18 cellular contexts compared by ENCODE assay signal in the genomic region with DNA sequence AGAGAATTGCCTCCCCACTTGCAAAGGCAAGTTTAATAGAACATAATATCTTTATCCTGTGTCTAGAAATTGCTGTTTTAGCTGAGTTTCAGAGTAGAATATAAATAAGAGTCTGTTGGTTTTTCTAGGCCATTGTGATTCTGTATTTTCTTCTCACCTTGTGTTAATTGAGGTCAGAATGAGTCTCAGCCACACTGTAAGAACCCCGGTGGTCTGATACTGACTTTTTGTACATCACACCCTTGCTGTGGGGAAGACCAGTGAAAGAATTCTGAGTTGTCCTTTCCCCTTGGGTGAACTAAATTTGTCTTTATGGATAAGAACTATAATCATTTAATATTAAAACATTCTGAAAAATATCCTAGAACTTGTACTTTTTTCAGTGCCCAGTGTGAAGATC. TPM values are rescaled to one million over a fixed set of nuclear protein-coding genes. Genes with fewer than 3 reads are reported as not detected.
A peak's percentile ranks its signal among the peaks of the same experiment; 100 is the strongest.
DNase-seq lines count a peak whose midpoint lies in the region; ATAC-seq and TF ChIP-seq lines count a peak whose summit lies in the region.
"Had no signal": no experiment of that assay in that cellular context is flagged by ENCODE, and none has a peak within 500 bp of the region (broad histone marks: within the 10 kb centered on the region; RNA-seq: fewer than 3 reads in every experiment).

No MANE protein-coding gene starts in this region.

- POLR2A ChIA-PET in IMR-90 (lab: Charles Lee; ENCODE audit: unreplicated experiment) = no interaction called here
- POLR2A ChIA-PET in activated CD4-positive, alpha-beta memory T cell treated with anti-CD3 and anti-CD28 coated beads, Interleukin-2, amount 10 ng/mL, durations not matched to agents 7 days and 5 days (lab: Charles Lee) = no interaction called here

- H2BK15ac ChIP-seq in IMR-90 (ENCODE audit: low read depth, low read length) = no peak overlapping the region; the same call in 2 of the 3 replicates

- H3K9ac ChIP-seq in IMR-90 (ENCODE audit: low read depth, low read length) = no peak overlapping the region

- peaks cover 72% of the 10 kb centered on the region for H4K20me1 ChIP-seq in IMR-90 (ENCODE audit: insufficient read depth, low read length)

- no peak overlapping the region for H3K56ac ChIP-seq in IMR-90 (ENCODE audit: extremely low read depth, insufficient read depth, low read length)

- no peak overlapping the region for H4K91ac ChIP-seq in IMR-90 (ENCODE audit: insufficient read depth, low read depth, low read length)

- TF ChIP-seq RAD21 in IMR-90 (IDR thresholded peaks at IDR 0.05; ENCODE audit: low read length) = no peak

- H3K4me3 Mint-ChIP-seq in activated CD4-positive, alpha-beta memory T cell treated with anti-CD3 and anti-CD28 coated beads, Interleukin-2, amount 10 ng/mL, durations not matched to agents 7 days and 5 days = no peak overlapping the region
- peak overlapping the region; percentile 60 for H3K4me3 Mint-ChIP-seq in natural killer cell treated with Interleukin-12 subunit alpha and Interleukin-12 subunit beta and Interleukin-15 and Interleukin-18, amount 100 ng/mL, for 72 hours
- H3K4me3 Mint-ChIP-seq: type B pancreatic cell had no signal

- no CpG with 5 or more reads among the region's 1 CpG for WGBS in IMR-90 (ENCODE audit: extremely low coverage in 2 of 2, insufficient read length in 1 of 2), 2 experiments

- no peak overlapping the region for H2AK5ac ChIP-seq in IMR-90 (ENCODE audit: low read depth, low read length)

- intact Hi-C loops in IMR-90 (cut with micrococcal nuclease) = loop anchor here (10.0 kb wide), 1 partner anchor 791 kb away; no protein-coding TSS in a partner anchor

- no peak for ATAC-seq in IMR-90 (ENCODE audit: low read depth)
- peak; percentile 54 to 72 for ATAC-seq in natural killer cell treated with Interleukin-12 subunit alpha and Interleukin-12 subunit beta and Interleukin-15 and Interleukin-18, amount 100 ng/mL, for 72 hours
- ATAC-seq in GM21723 (IDR thresholded peaks at IDR 0.05; ENCODE audit: unreplicated experiment) = no peak
- ATAC-seq in HG02610 (IDR thresholded peaks at IDR 0.05; ENCODE audit: unreplicated experiment) = no peak
- ATAC-seq: activated naive CD4-positive, alpha-beta T cell treated with anti-CD3 and anti-CD28 coated beads, Interleukin-2, amount 50 U/mL, for 72 hours; body of pancreas had no signal

- no peak overlapping the region for H2BK5ac ChIP-seq in IMR-90 (ENCODE audit: low read depth, low read length, poor library complexity, severe bottlenecking)

- peaks cover 15% of the 10 kb centered on the region for H3K9me1 ChIP-seq in IMR-90 (ENCODE audit: insufficient read depth, low read length)

- no peak overlapping the region for H3K4me2 ChIP-seq in IMR-90 (ENCODE audit: low read depth, low read length)

- H3K4me1 ChIP-seq in IMR-90 (ENCODE audit: control insufficient read depth, insufficient read depth, low read length) = peaks cover 2% of the 10 kb centered on the region; the same call in 1 of the 2 replicates
- H3K4me1 ChIP-seq: prostate gland had no signal

- H4K5ac ChIP-seq in IMR-90 (ENCODE audit: low read depth, low read length) = no peak overlapping the region

- no peak overlapping the region for H2AFZ ChIP-seq in IMR-90 (replicated peaks; ENCODE audit: low read length, poor library complexity)

- BruUV-seq in IMR-90 (replicated peaks; lab: Mats Ljungman, UMichigan) = no TSS peak

- H2BK20ac ChIP-seq in IMR-90 (ENCODE audit: low read depth, low read length) = no peak overlapping the region

- DNase-seq in IMR-90 = no peak
- DNase-seq in activated CD4-positive, alpha-beta memory T cell treated with anti-CD3 and anti-CD28 coated beads, Interleukin-2, amount 10 ng/mL, durations not matched to agents 7 days and 5 days = no peak
- no peak for DNase-seq in natural killer cell treated with Interleukin-12 subunit alpha and Interleukin-12 subunit beta and Interleukin-15 and Interleukin-18, amount 100 ng/mL, for 72 hours (ENCODE audit: low spot score)
- DNase-seq in GM13976 (ENCODE audit: low spot score) = no peak
- DNase-seq: activated CD4-positive, alpha-beta T cell treated with anti-CD3 and anti-CD28 coated beads for 48 hours; AML-193; body of pancreas; glutamatergic neuron; NCI-H1048; NCI-H510A treated with DMSO at 0.1 percent for 48 hours; stimulated activated CD4-positive, alpha-beta T cell treated with anti-CD3 and anti-CD28 coated beads, Interleukin-1b, Interleukin-23, amount 100 ng/mL, for 48 hours; stomach had no signal

- no peak for TF ChIP-seq POLR2A in IMR-90 (IDR thresholded peaks at IDR 0.05; ENCODE audit: low read depth, low read length)

- H3K79me1 ChIP-seq in IMR-90 (ENCODE audit: low read depth in 1 of 2, low read length in 2 of 2) = peaks cover 17 to 64% of the 10 kb centered on the region in 2 experiments

- peaks cover 88% of the 10 kb centered on the region for H3K4me1 Mint-ChIP-seq in activated CD4-positive, alpha-beta memory T cell treated with anti-CD3 and anti-CD28 coated beads, Interleukin-2, amount 10 ng/mL, durations not matched to agents 7 days and 5 days
- H3K4me1 Mint-ChIP-seq in natural killer cell treated with Interleukin-12 subunit alpha and Interleukin-12 subunit beta and Interleukin-15 and Interleukin-18, amount 100 ng/mL, for 72 hours (ENCODE audit: low read depth in 2 of 2) = peaks cover 74 to 87% of the 10 kb centered on the region in 2 donors

- no peak overlapping the region for H3K14ac ChIP-seq in IMR-90 (replicated peaks; ENCODE audit: low read depth, low read length)

- H3K27me3 ChIP-seq in IMR-90 (ENCODE audit: control insufficient read depth, insufficient read depth, low read length) = no peaks in the 10 kb centered on the region
- H3K27me3 ChIP-seq: body of pancreas, stomach had no signal

- H3K9me3 Mint-ChIP-seq in activated CD4-positive, alpha-beta memory T cell treated with anti-CD3 and anti-CD28 coated beads, Interleukin-2, amount 10 ng/mL, durations not matched to agents 7 days and 5 days = no peaks in the 10 kb centered on the region
- H3K9me3 Mint-ChIP-seq in natural killer cell treated with Interleukin-12 subunit alpha and Interleukin-12 subunit beta and Interleukin-15 and Interleukin-18, amount 100 ng/mL, for 72 hours = no peaks in the 10 kb centered on the region
- H3K9me3 Mint-ChIP-seq: activated naive CD4-positive, alpha-beta T cell treated with anti-CD3 and anti-CD28 coated beads, Interleukin-2, amount 50 U/mL, for 72 hours; type B pancreatic cell had no signal

- H3K9me3 ChIP-seq in IMR-90 (ENCODE audit: control insufficient read depth, insufficient read depth, low read length) = no peaks in the 10 kb centered on the region
- H3K9me3 ChIP-seq: body of pancreas, prostate gland, stomach had no signal

- peak overlapping the region; percentile 13 for H3K27ac Mint-ChIP-seq in activated CD4-positive, alpha-beta memory T cell treated with anti-CD3 and anti-CD28 coated beads, Interleukin-2, amount 10 ng/mL, durations not matched to agents 7 days and 5 days
- H3K27ac Mint-ChIP-seq in natural killer cell treated with Interleukin-12 subunit alpha and Interleukin-12 subunit beta and Interleukin-15 and Interleukin-18, amount 100 ng/mL, for 72 hours = peak overlapping the region; percentile 90 to 94
- H3K27ac Mint-ChIP-seq: activated naive CD4-positive, alpha-beta T cell treated with anti-CD3 and anti-CD28 coated beads, Interleukin-2, amount 50 U/mL, for 72 hours; type B pancreatic cell had no signal

- H2AK9ac ChIP-seq in IMR-90 (replicated peaks; ENCODE audit: low read depth, low read length, poor library complexity) = no peak overlapping the region

- CTCF ChIA-PET in IMR-90 (lab: Yijun Ruan, JAX) = no interaction called here
- CTCF ChIA-PET in activated CD4-positive, alpha-beta memory T cell treated with anti-CD3 and anti-CD28 coated beads, Interleukin-2, amount 10 ng/mL, durations not matched to agents 7 days and 5 days (lab: Charles Lee) = interaction anchor here (1.3 to 1.9 kb wide), 2 partner anchors 11 to 13 kb away, joined by 3 to 5 read pairs; no protein-coding TSS in a partner anchor

- peaks cover 57% of the 10 kb centered on the region for H3K36me3 Mint-ChIP-seq in activated CD4-positive, alpha-beta memory T cell treated with anti-CD3 and anti-CD28 coated beads, Interleukin-2, amount 10 ng/mL, durations not matched to agents 7 days and 5 days (ENCODE audit: low read depth)
- H3K36me3 Mint-ChIP-seq in natural killer cell treated with Interleukin-12 subunit alpha and Interleukin-12 subunit beta and Interleukin-15 and Interleukin-18, amount 100 ng/mL, for 72 hours = peaks cover 28% of the 10 kb centered on the region

- TF ChIP-seq CTCF in IMR-90 (conservative IDR thresholded peaks at IDR 0.05; ENCODE audit: low read depth, low read length) = no peak
- no peak for TF ChIP-seq CTCF in GM13976 (IDR thresholded peaks at IDR 0.05; ENCODE audit: borderline replicate concordance, control extremely low read depth, extremely low read depth, insufficient read depth, missing control alignments)

- peaks cover 8% of the 10 kb centered on the region for H3K36me3 ChIP-seq in IMR-90 (ENCODE audit: control insufficient read depth, insufficient read depth, low read length)
- H3K36me3 ChIP-seq: prostate gland had no signal

- H2BK120ac ChIP-seq in IMR-90 (ENCODE audit: low read depth, low read length) = no peak overlapping the region

- dilution Hi-C loops in IMR-90 (cut with HindIII; ENCODE audit: low sequenced_read_pairs, unreplicated experiment) = no loop called here

- no peak overlapping the region for H3K18ac ChIP-seq in IMR-90 (ENCODE audit: low read depth, low read length)

- in situ Hi-C loops in IMR-90 (cut with MboI; ENCODE audit: low sequenced_read_pairs) = no loop called here
- in situ Hi-C loops in GM13976 (cut with MboI; ENCODE audit: low sequenced_read_pairs, unreplicated experiment) = no loop called here

- no peak overlapping the region for H3K4ac ChIP-seq in IMR-90 (ENCODE audit: low read depth, low read length)

- no peak overlapping the region for H3K27ac ChIP-seq in IMR-90 (ENCODE audit: insufficient read depth, low read length)
- H3K27ac ChIP-seq: body of pancreas, prostate gland, stomach had no signal

- no peak overlapping the region for H4K8ac ChIP-seq in IMR-90 (ENCODE audit: low read depth in 2 of 2, low read length in 2 of 2)

- H3K4me3 ChIP-seq in IMR-90 (ENCODE audit: insufficient read depth, low read depth, low read length) = no peak overlapping the region
- H3K4me3 ChIP-seq: body of pancreas, prostate gland, stomach had no signal

- H3K27me3 Mint-ChIP-seq in activated CD4-positive, alpha-beta memory T cell treated with anti-CD3 and anti-CD28 coated beads, Interleukin-2, amount 10 ng/mL, durations not matched to agents 7 days and 5 days = no peaks in the 10 kb centered on the region
- no peaks in the 10 kb centered on the region for H3K27me3 Mint-ChIP-seq in natural killer cell treated with Interleukin-12 subunit alpha and Interleukin-12 subunit beta and Interleukin-15 and Interleukin-18, amount 100 ng/mL, for 72 hours
- H3K27me3 Mint-ChIP-seq: type B pancreatic cell had no signal

- H3K23ac ChIP-seq in IMR-90 (ENCODE audit: low read depth, low read length) = 0 out of 2 replicates have a peak overlapping the region, but pooled peaks have one; percentile 52

RNA-seq across cellular contexts. Expression of a gene that starts 6.8 kb away (rescaled TPM):
- 25.3 and 33.9 TPM in 2 replicates for total RNA-seq in IMR-90 (2012; rRNA removed)
- polyA plus RNA-seq in IMR-90 (2012; rRNA removed) = 15.1 and 15.3 TPM in 2 replicates
- 3.0 and 9.2 TPM in 2 replicates for polyA plus RNA-seq in IMR-90 (2012; cell fraction: cytosol; rRNA removed)
- polyA plus RNA-seq in IMR-90 (2012; cell fraction: nucleus; rRNA removed; ENCODE audit: low replicate concordance) = 17.7 and 21.3 TPM in 2 replicates
- total RNA-seq in activated CD4-positive, alpha-beta memory T cell treated with anti-CD3 and anti-CD28 coated beads, Interleukin-2, amount 10 ng/mL, durations not matched to agents 7 days and 5 days = 10 to 100 TPM; 89.5 to 92.5 TPM
- total RNA-seq in natural killer cell treated with Interleukin-12 subunit alpha and Interleukin-12 subunit beta and Interleukin-15 and Interleukin-18, amount 100 ng/mL, for 72 hours = 100 to 1,000 TPM in 1 of 2 donors, 10 to 100 TPM in 1; 80.6 to 110 TPM

RNA-seq across cellular contexts. Expression of a gene that starts 30.8 kb away (rescaled TPM):
- 6.1 TPM in 2 replicates for total RNA-seq in IMR-90 (2012; rRNA removed)
- polyA plus RNA-seq in IMR-90 (2012; rRNA removed) = 4.4 and 4.9 TPM in 2 replicates
- polyA plus RNA-seq in IMR-90 (2012; cell fraction: cytosol; rRNA removed) = 2.6 and 2.7 TPM in 2 replicates
- 1.1 and 1.4 TPM in 2 replicates for polyA plus RNA-seq in IMR-90 (2012; cell fraction: nucleus; rRNA removed; ENCODE audit: low replicate concordance)
- total RNA-seq in activated CD4-positive, alpha-beta memory T cell treated with anti-CD3 and anti-CD28 coated beads, Interleukin-2, amount 10 ng/mL, durations not matched to agents 7 days and 5 days = 10 to 100 TPM; 13.2 to 14.4 TPM
- total RNA-seq in natural killer cell treated with Interleukin-12 subunit alpha and Interleukin-12 subunit beta and Interleukin-15 and Interleukin-18, amount 100 ng/mL, for 72 hours = 10 to 100 TPM; 12.6 to 22.0 TPM

RNA-seq across cellular contexts. Expression of a gene that starts 31.4 kb away (rescaled TPM):
- 16.7 and 18.1 TPM in 2 replicates for total RNA-seq in IMR-90 (2012; rRNA removed)
- 11.7 and 15.6 TPM in 2 replicates for polyA plus RNA-seq in IMR-90 (2012; rRNA removed)
- polyA plus RNA-seq in IMR-90 (2012; cell fraction: cytosol; rRNA removed) = 2.7 and 6.6 TPM in 2 replicates
- 9.4 and 58.1 TPM in 2 replicates for polyA plus RNA-seq in IMR-90 (2012; cell fraction: nucleus; rRNA removed; ENCODE audit: low replicate concordance)
- total RNA-seq in activated CD4-positive, alpha-beta memory T cell treated with anti-CD3 and anti-CD28 coated beads, Interleukin-2, amount 10 ng/mL, durations not matched to agents 7 days and 5 days = 10 to 100 TPM; 53.7 to 56.7 TPM
- 10 to 100 TPM; 40.4 to 76.0 TPM for total RNA-seq in natural killer cell treated with Interleukin-12 subunit alpha and Interleukin-12 subunit beta and Interleukin-15 and Interleukin-18, amount 100 ng/mL, for 72 hours

RNA-seq across cellular contexts. Expression of a gene that starts 43.3 kb away (rescaled TPM):
- total RNA-seq in IMR-90 (2012; rRNA removed) = 37.8 and 40.9 TPM in 2 replicates
- 66.6 and 71.3 TPM in 2 replicates for polyA plus RNA-seq in IMR-90 (2012; rRNA removed)
- polyA plus RNA-seq in IMR-90 (2012; cell fraction: cytosol; rRNA removed) = 58.3 and 69.7 TPM in 2 replicates
- 25.9 and 31.7 TPM in 2 replicates for polyA plus RNA-seq in IMR-90 (2012; cell fraction: nucleus; rRNA removed; ENCODE audit: low replicate concordance)
- total RNA-seq in activated CD4-positive, alpha-beta memory T cell treated with anti-CD3 and anti-CD28 coated beads, Interleukin-2, amount 10 ng/mL, durations not matched to agents 7 days and 5 days = under 1 TPM; 0.20 to 0.45 TPM
- 1 to 10 TPM in 1 of 2 donors, under 1 TPM in 1; 0.59 to 1.2 TPM for total RNA-seq in natural killer cell treated with Interleukin-12 subunit alpha and Interleukin-12 subunit beta and Interleukin-15 and Interleukin-18, amount 100 ng/mL, for 72 hours
- polyA plus RNA-seq: neural cell had no signal

RNA-seq across cellular contexts. Expression of a gene that starts 48.6 kb away (rescaled TPM):
- total RNA-seq in IMR-90 (2012; rRNA removed) = under 0.01 TPM in 2 replicates
- 0.15 and 0.22 TPM in 2 replicates for polyA plus RNA-seq in IMR-90 (2012; rRNA removed)
- not detected in 2 replicates for polyA plus RNA-seq in IMR-90 (2012; cell fraction: cytosol; rRNA removed)
- polyA plus RNA-seq in IMR-90 (2012; cell fraction: nucleus; rRNA removed; ENCODE audit: low replicate concordance) = 0.09 and 0.37 TPM in 2 replicates
- 1 to 10 TPM; 1.6 to 2.9 TPM for total RNA-seq in activated CD4-positive, alpha-beta memory T cell treated with anti-CD3 and anti-CD28 coated beads, Interleukin-2, amount 10 ng/mL, durations not matched to agents 7 days and 5 days
- total RNA-seq in natural killer cell treated with Interleukin-12 subunit alpha and Interleukin-12 subunit beta and Interleukin-15 and Interleukin-18, amount 100 ng/mL, for 72 hours = 1 to 10 TPM; 1.3 to 3.0 TPM

Comparison
In these comparisons a context has a peak if more than half of its experiments do, and no peak if none do; other contexts are left out.
1. ATAC-seq: peak in natural killer cell treated with Interleukin-12 subunit alpha and Interleukin-12 subunit beta and Interleukin-15 and Interleukin-18, amount 100 ng/mL, for 72 hours (2 of 2); none in IMR-90 (single experiment), GM21723 (single experiment) and HG02610 (single experiment).